In the genomic region with DNA sequence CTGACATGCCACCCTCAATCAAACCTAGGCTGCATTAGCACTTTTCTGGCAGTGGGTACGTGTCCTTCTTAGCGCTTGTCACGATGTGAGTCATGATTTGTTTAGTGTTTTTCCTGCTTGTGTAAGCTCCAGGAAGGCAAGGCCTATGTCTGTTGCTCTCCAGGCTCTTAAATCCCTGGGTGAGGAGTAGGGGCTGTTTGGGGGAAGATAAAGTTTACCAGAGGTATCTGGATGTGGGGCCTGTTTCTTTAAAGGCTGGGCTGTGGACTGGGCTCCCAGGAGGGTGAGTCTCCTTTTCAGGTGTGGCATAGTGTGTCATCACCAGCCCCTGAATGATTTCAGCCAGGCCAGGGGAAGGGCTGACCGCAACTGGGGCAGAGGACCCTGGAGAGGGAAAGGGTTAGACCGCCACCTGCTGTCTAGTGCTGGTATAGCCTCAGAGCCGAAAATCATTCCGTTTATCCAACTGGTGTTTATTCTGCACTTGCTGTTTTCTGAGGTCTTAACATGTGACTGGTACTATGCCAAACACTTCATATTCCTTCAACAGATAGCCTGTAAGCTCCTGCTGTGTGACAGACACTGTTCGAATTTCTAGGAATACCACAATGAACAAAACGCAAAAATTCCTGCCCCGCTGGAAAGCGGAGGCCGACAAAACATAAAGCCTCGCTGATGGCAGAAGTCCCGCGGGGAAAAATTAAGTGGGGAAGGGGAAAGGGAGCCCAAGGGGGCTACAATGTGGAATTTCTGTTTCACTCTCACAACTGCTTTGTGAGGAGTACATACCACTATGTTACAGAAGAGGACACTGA, we compare ENCODE assay signal across 1 cellular context.
A peak's percentile ranks its signal among the peaks of the same experiment; 100 is the strongest.
TF ChIP-seq lines count a peak whose summit lies in the region.

No MANE protein-coding gene starts in this region.

TF ChIP-seq in GM12878, 131 proteins besides CTCF, POLR2A, EP300 and RAD21 (continued from another document and continues in another):
- TF ChIP-seq, protein P1, sequence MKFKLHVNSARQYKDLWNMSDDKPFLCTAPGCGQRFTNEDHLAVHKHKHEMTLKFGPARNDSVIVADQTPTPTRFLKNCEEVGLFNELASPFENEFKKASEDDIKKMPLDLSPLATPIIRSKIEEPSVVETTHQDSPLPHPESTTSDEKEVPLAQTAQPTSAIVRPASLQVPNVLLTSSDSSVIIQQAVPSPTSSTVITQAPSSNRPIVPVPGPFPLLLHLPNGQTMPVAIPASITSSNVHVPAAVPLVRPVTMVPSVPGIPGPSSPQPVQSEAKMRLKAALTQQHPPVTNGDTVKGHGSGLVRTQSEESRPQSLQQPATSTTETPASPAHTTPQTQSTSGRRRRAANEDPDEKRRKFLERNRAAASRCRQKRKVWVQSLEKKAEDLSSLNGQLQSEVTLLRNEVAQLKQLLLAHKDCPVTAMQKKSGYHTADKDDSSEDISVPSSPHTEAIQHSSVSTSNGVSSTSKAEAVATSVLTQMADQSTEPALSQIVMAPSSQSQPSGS (IDR thresholded peaks at IDR 0.05; ENCODE audit: low read length), result no peak
- TF ChIP-seq BHLHE40 (IDR thresholded peaks at IDR 0.05; ENCODE audit: borderline replicate concordance in 1 of 2, low read depth in 2 of 2, low read length in 1 of 2) (peak in 1 of 2 experiments; percentile 25; a peak in 1 of 4 replicates), KDM1A (IDR thresholded peaks at IDR 0.05; ENCODE audit: borderline replicate concordance) (no peak), HCFC1 (IDR thresholded peaks at IDR 0.05; ENCODE audit: low read length) (no peak), NR2C2 (IDR thresholded peaks at IDR 0.05; ENCODE audit: borderline replicate concordance, control insufficient read depth, insufficient read length, low read depth) (no peak), SMARCA5 (IDR thresholded peaks at IDR 0.05) (no peak; the same call in 1 of the 2 replicates), MEF2B (IDR thresholded peaks at IDR 0.05; ENCODE audit: partially characterized antibody, poor library complexity, severe bottlenecking) (no peak), RFX5 (IDR thresholded peaks at IDR 0.05; ENCODE audit: low read depth, low read length) (no peak), PAX8 (IDR thresholded peaks at IDR 0.05) (no peak), SMC3 (IDR thresholded peaks at IDR 0.05; ENCODE audit: borderline replicate concordance, low read length) (peak; percentile 78; the same call in 1 of the 2 replicates), POU2F2 (IDR thresholded peaks at IDR 0.05; ENCODE audit: borderline replicate concordance, low read depth, low read length) (no peak), BACH1 (IDR thresholded peaks at IDR 0.05; ENCODE audit: borderline replicate concordance) (peak; percentile 19; the same call in 1 of the 2 replicates), MYB (IDR thresholded peaks at IDR 0.05; ENCODE audit: borderline replicate concordance, low read depth, low read length) (no peak), HDAC2 (IDR thresholded peaks at IDR 0.05) (no peak), FOS (IDR thresholded peaks at IDR 0.05; ENCODE audit: borderline replicate concordance, extremely low read depth, insufficient read length) (no peak), RB1 (IDR thresholded peaks at IDR 0.05; ENCODE audit: borderline replicate concordance) (no peak), BCL11A (IDR thresholded peaks at IDR 0.05; ENCODE audit: low read depth, low read length) (no peak), RUNX3 (IDR thresholded peaks at IDR 0.05; ENCODE audit: low read length) (peak; percentile 93), FOXK2 (IDR thresholded peaks at IDR 0.05) (no peak), SIX5 (IDR thresholded peaks at IDR 0.05; ENCODE audit: low read depth, low read length, severe bottlenecking) (no peak), ZNF207 (IDR thresholded peaks at IDR 0.05; ENCODE audit: borderline replicate concordance) (no peak), ASH2L (IDR thresholded peaks at IDR 0.05; ENCODE audit: borderline replicate concordance, low read depth) (no peak), HDGF (IDR thresholded peaks at IDR 0.05) (0 out of 2 replicates have a peak, but pooled peaks have one; percentile 37), JUNB (IDR thresholded peaks at IDR 0.05) (no peak), IKZF2 (IDR thresholded peaks at IDR 0.05) (peak in 1 of 2 experiments; percentile 27; a peak in 2 of 4 replicates), NBN (IDR thresholded peaks at IDR 0.05) (0 out of 2 replicates have a peak, but pooled peaks have one; percentile 12), ZSCAN29 (IDR thresholded peaks at IDR 0.05) (no peak), TCF3 (IDR thresholded peaks at IDR 0.05; ENCODE audit: borderline replicate concordance, insufficient read depth, low read depth, low read length) (no peak), TAF1 (IDR thresholded peaks at IDR 0.05; ENCODE audit: borderline replicate concordance, low read depth, low read length) (no peak), SUZ12 (IDR thresholded peaks at IDR 0.05; ENCODE audit: unreplicated experiment) (no peak), HDAC6 (IDR thresholded peaks at IDR 0.05; ENCODE audit: unreplicated experiment) (no peak), BMI1 (IDR thresholded peaks at IDR 0.05; ENCODE audit: borderline replicate concordance) (no peak), NFIC (IDR thresholded peaks at IDR 0.05; ENCODE audit: low read depth, low read length) (no peak)
- TF ChIP-seq, protein P2, sequence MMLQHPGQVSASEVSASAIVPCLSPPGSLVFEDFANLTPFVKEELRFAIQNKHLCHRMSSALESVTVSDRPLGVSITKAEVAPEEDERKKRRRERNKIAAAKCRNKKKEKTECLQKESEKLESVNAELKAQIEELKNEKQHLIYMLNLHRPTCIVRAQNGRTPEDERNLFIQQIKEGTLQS (IDR thresholded peaks at IDR 0.05; ENCODE audit: borderline replicate concordance, extremely low read depth, low read depth, low read length), result no peak
- TF ChIP-seq, protein P3, sequence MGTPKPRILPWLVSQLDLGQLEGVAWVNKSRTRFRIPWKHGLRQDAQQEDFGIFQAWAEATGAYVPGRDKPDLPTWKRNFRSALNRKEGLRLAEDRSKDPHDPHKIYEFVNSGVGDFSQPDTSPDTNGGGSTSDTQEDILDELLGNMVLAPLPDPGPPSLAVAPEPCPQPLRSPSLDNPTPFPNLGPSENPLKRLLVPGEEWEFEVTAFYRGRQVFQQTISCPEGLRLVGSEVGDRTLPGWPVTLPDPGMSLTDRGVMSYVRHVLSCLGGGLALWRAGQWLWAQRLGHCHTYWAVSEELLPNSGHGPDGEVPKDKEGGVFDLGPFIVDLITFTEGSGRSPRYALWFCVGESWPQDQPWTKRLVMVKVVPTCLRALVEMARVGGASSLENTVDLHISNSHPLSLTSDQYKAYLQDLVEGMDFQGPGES (IDR thresholded peaks at IDR 0.05), result 0 out of 2 replicates have a peak, but pooled peaks have one; percentile 50
- TF ChIP-seq, protein P4, sequence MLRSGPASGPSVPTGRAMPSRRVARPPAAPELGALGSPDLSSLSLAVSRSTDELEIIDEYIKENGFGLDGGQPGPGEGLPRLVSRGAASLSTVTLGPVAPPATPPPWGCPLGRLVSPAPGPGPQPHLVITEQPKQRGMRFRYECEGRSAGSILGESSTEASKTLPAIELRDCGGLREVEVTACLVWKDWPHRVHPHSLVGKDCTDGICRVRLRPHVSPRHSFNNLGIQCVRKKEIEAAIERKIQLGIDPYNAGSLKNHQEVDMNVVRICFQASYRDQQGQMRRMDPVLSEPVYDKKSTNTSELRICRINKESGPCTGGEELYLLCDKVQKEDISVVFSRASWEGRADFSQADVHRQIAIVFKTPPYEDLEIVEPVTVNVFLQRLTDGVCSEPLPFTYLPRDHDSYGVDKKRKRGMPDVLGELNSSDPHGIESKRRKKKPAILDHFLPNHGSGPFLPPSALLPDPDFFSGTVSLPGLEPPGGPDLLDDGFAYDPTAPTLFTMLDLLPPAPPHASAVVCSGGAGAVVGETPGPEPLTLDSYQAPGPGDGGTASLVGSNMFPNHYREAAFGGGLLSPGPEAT (IDR thresholded peaks at IDR 0.05; ENCODE audit: low read depth), result no peak
- TF ChIP-seq, protein P5, sequence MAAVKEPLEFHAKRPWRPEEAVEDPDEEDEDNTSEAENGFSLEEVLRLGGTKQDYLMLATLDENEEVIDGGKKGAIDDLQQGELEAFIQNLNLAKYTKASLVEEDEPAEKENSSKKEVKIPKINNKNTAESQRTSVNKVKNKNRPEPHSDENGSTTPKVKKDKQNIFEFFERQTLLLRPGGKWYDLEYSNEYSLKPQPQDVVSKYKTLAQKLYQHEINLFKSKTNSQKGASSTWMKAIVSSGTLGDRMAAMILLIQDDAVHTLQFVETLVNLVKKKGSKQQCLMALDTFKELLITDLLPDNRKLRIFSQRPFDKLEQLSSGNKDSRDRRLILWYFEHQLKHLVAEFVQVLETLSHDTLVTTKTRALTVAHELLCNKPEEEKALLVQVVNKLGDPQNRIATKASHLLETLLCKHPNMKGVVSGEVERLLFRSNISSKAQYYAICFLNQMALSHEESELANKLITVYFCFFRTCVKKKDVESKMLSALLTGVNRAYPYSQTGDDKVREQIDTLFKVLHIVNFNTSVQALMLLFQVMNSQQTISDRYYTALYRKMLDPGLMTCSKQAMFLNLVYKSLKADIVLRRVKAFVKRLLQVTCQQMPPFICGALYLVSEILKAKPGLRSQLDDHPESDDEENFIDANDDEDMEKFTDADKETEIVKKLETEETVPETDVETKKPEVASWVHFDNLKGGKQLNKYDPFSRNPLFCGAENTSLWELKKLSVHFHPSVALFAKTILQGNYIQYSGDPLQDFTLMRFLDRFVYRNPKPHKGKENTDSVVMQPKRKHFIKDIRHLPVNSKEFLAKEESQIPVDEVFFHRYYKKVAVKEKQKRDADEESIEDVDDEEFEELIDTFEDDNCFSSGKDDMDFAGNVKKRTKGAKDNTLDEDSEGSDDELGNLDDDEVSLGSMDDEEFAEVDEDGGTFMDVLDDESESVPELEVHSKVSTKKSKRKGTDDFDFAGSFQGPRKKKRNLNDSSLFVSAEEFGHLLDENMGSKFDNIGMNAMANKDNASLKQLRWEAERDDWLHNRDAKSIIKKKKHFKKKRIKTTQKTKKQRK (IDR thresholded peaks at IDR 0.05; ENCODE audit: low read depth, low read length), result no peak
- TF ChIP-seq, protein P6, sequence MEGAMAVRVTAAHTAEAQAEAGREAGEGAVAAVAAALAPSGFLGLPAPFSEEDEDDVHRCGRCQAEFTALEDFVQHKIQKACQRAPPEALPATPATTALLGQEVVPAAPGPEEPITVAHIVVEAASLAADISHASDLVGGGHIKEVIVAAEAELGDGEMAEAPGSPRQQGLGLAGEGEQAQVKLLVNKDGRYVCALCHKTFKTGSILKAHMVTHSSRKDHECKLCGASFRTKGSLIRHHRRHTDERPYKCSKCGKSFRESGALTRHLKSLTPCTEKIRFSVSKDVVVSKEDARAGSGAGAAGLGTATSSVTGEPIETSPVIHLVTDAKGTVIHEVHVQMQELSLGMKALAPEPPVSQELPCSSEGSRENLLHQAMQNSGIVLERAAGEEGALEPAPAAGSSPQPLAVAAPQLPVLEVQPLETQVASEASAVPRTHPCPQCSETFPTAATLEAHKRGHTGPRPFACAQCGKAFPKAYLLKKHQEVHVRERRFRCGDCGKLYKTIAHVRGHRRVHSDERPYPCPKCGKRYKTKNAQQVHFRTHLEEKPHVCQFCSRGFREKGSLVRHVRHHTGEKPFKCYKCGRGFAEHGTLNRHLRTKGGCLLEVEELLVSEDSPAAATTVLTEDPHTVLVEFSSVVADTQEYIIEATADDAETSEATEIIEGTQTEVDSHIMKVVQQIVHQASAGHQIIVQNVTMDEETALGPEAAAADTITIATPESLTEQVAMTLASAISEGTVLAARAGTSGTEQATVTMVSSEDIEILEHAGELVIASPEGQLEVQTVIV (IDR thresholded peaks at IDR 0.05; ENCODE audit: borderline replicate concordance, partially characterized antibody), result no peak
- TF ChIP-seq, protein P7, sequence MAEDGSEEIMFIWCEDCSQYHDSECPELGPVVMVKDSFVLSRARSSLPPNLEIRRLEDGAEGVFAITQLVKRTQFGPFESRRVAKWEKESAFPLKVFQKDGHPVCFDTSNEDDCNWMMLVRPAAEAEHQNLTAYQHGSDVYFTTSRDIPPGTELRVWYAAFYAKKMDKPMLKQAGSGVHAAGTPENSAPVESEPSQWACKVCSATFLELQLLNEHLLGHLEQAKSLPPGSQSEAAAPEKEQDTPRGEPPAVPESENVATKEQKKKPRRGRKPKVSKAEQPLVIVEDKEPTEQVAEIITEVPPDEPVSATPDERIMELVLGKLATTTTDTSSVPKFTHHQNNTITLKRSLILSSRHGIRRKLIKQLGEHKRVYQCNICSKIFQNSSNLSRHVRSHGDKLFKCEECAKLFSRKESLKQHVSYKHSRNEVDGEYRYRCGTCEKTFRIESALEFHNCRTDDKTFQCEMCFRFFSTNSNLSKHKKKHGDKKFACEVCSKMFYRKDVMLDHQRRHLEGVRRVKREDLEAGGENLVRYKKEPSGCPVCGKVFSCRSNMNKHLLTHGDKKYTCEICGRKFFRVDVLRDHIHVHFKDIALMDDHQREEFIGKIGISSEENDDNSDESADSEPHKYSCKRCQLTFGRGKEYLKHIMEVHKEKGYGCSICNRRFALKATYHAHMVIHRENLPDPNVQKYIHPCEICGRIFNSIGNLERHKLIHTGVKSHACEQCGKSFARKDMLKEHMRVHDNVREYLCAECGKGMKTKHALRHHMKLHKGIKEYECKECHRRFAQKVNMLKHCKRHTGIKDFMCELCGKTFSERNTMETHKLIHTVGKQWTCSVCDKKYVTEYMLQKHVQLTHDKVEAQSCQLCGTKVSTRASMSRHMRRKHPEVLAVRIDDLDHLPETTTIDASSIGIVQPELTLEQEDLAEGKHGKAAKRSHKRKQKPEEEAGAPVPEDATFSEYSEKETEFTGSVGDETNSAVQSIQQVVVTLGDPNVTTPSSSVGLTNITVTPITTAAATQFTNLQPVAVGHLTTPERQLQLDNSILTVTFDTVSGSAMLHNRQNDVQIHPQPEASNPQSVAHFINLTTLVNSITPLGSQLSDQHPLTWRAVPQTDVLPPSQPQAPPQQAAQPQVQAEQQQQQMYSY (CRISPR knock-in tag; IDR thresholded peaks at IDR 0.05), result no peak
- TF ChIP-seq, protein P8, sequence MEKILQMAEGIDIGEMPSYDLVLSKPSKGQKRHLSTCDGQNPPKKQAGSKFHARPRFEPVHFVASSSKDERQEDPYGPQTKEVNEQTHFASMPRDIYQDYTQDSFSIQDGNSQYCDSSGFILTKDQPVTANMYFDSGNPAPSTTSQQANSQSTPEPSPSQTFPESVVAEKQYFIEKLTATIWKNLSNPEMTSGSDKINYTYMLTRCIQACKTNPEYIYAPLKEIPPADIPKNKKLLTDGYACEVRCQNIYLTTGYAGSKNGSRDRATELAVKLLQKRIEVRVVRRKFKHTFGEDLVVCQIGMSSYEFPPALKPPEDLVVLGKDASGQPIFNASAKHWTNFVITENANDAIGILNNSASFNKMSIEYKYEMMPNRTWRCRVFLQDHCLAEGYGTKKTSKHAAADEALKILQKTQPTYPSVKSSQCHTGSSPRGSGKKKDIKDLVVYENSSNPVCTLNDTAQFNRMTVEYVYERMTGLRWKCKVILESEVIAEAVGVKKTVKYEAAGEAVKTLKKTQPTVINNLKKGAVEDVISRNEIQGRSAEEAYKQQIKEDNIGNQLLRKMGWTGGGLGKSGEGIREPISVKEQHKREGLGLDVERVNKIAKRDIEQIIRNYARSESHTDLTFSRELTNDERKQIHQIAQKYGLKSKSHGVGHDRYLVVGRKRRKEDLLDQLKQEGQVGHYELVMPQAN (conservative IDR thresholded peaks at IDR 0.05), result no peak
- TF ChIP-seq, protein P9, sequence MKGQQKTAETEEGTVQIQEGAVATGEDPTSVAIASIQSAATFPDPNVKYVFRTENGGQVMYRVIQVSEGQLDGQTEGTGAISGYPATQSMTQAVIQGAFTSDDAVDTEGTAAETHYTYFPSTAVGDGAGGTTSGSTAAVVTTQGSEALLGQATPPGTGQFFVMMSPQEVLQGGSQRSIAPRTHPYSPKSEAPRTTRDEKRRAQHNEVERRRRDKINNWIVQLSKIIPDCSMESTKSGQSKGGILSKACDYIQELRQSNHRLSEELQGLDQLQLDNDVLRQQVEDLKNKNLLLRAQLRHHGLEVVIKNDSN (IDR thresholded peaks at IDR 0.05; ENCODE audit: borderline replicate concordance, extremely low read length, insufficient read depth, low read depth, low read length), result no peak
